ENCODE assay signal across 8 cellular contexts in the genomic region with DNA sequence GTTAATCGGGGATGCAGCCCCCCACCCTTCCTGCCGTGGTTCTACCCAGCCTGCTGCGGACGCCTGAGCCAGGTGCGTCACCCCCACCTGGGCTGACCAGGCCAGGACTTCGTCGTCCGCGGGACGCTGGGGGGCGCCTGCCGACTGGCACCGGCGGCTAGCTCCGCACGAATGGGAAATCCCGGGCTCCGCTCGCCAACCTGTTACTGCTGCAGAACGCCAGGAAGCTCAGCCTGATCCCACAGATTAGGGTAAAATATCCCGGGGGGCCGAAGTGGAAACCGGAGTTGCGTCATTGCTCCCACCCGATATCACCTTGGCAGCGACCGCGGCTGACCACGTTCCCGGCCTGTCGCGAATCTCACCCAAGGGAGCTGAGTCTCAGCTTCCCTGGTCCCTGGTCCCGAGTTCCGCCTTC. TPM values are rescaled to one million over a fixed set of nuclear protein-coding genes. Genes with fewer than 3 reads are reported as not detected.
DNase-seq lines count a peak whose midpoint lies in the region; ATAC-seq and TF ChIP-seq lines count a peak whose summit lies in the region.

No MANE protein-coding gene starts in this region.

- TF ChIP-seq CTCF in PC-9 (conservative IDR thresholded peaks at IDR 0.05) = peak; percentile 69

- intact Hi-C loops in PC-9 (cut with micrococcal nuclease; ENCODE audit: unreplicated experiment) = loop anchor here (1.0 to 10.0 kb wide), 3 partner anchors 44 to 119 kb away; a partner anchor contains a TSS

- BruUV-seq in PC-9 (replicated peaks; lab: Mats Ljungman, UMichigan) = TSS peak; percentile 83

- POLR2A ChIA-PET in PC-9 (lab: Charles Lee; ENCODE audit: unreplicated experiment) = interaction anchor here (0.5 to 1.0 kb wide), 8 partner anchors 8 to 839 kb away, joined by 3 to 6 read pairs (median 5); a partner anchor contains a TSS

- no peak for DNase-seq in activated T-cell treated with anti-CD3 and anti-CD28 coated beads, Interleukin-2, amount 50 U/mL, for 24 hours
- DNase-seq in activated T-cell treated with anti-CD3 and anti-CD28 coated beads for 4 hours (no peak), PC-9 (peak in 1 of 2 experiments; percentile 85), SK-N-DZ (ENCODE audit: low spot score) (no peak), NCI-H82 (lab: John Stamatoyannopoulos, UW) (no peak)

- peak; percentile 12 for ATAC-seq in HG02840 (IDR thresholded peaks at IDR 0.05; ENCODE audit: low FRiP score, unreplicated experiment)

- peak overlapping the region; percentile 66 for H3K27ac ChIP-seq in PC-9
- H3K27ac ChIP-seq in muscle layer of colon (ENCODE audit: low read depth, low read length) = peak overlapping the region; percentile 14

- H3K27ac Mint-ChIP-seq in activated T-cell treated with anti-CD3 and anti-CD28 coated beads, Interleukin-2, amount 50 U/mL, for 24 hours = no peak overlapping the region

- no peaks in the 10 kb centered on the region for H3K9me2 ChIP-seq in PC-9 (ENCODE audit: insufficient read depth)

- H3K27me3 ChIP-seq in PC-9 (ENCODE audit: insufficient read depth, low read depth) (no peaks in the 10 kb centered on the region), endocrine pancreas (ENCODE audit: control insufficient read depth, insufficient read depth, low read length) (no peaks in the 10 kb centered on the region), muscle layer of colon (ENCODE audit: control insufficient read depth in 1 of 2, insufficient read depth in 2 of 2, low read length in 2 of 2) (peaks cover 0 to 13% of the 10 kb centered on the region in 2 donors)

- peak overlapping the region; percentile 99 for H3K4me2 ChIP-seq in PC-9

- H3K79me2 ChIP-seq in PC-9 (ENCODE audit: low read depth) = peaks cover 24% of the 10 kb centered on the region

- CTCF ChIA-PET in PC-9 (lab: Charles Lee) = interaction anchor here (0.5 to 2.3 kb wide), 8 partner anchors 18 to 253 kb away, joined by 3 to 16 read pairs (median 4); a partner anchor contains a TSS

- peak overlapping the region; percentile 81 for H3K4me3 ChIP-seq in PC-9
- H3K4me3 ChIP-seq in endocrine pancreas (ENCODE audit: control insufficient read depth, insufficient read depth, low read length) = peak overlapping the region; percentile 47
- H3K4me3 ChIP-seq in muscle layer of colon (ENCODE audit: low read depth in 1 of 2, low read length in 2 of 2) = peak overlapping the region; percentile 46 to 70

- H3K36me3 Mint-ChIP-seq in activated T-cell treated with anti-CD3 and anti-CD28 coated beads, Interleukin-2, amount 50 U/mL, for 24 hours (ENCODE audit: low read depth) = peaks cover 42% of the 10 kb centered on the region

- H2AFZ ChIP-seq in PC-9 = peak overlapping the region; percentile 92

- H3K9me3 Mint-ChIP-seq in activated T-cell treated with anti-CD3 and anti-CD28 coated beads, Interleukin-2, amount 50 U/mL, for 24 hours = no peaks in the 10 kb centered on the region

- H3F3A ChIP-seq in PC-9 (ENCODE audit: insufficient read depth, low read depth) = peaks cover 20% of the 10 kb centered on the region; the same call in 1 of the 2 replicates

- H3K36me3 ChIP-seq in PC-9 (ENCODE audit: low read depth) (no peaks in the 10 kb centered on the region), endocrine pancreas (ENCODE audit: control insufficient read depth, insufficient read depth, low read length) (no peaks in the 10 kb centered on the region), muscle layer of colon (ENCODE audit: insufficient read depth, low read length) (no peaks in the 10 kb centered on the region)

- peaks cover 43% of the 10 kb centered on the region for H3K4me1 ChIP-seq in PC-9 (replicated peaks; ENCODE audit: insufficient read depth)
- H3K4me1 ChIP-seq in endocrine pancreas (ENCODE audit: control insufficient read depth, insufficient read depth, low read length) = peaks cover 5% of the 10 kb centered on the region
- peaks cover 18% of the 10 kb centered on the region for H3K4me1 ChIP-seq in muscle layer of colon (ENCODE audit: insufficient read depth, low read length)

- peaks cover 17% of the 10 kb centered on the region for H3K27me3 Mint-ChIP-seq in activated T-cell treated with anti-CD3 and anti-CD28 coated beads, Interleukin-2, amount 50 U/mL, for 24 hours

- peak overlapping the region; percentile 92 for H3K4me3 Mint-ChIP-seq in activated T-cell treated with anti-CD3 and anti-CD28 coated beads, Interleukin-2, amount 50 U/mL, for 24 hours

- peaks cover 45% of the 10 kb centered on the region for H3K4me1 Mint-ChIP-seq in activated T-cell treated with anti-CD3 and anti-CD28 coated beads, Interleukin-2, amount 50 U/mL, for 24 hours (ENCODE audit: low read depth)

- peak overlapping the region; percentile 69 for H3K9ac ChIP-seq in endocrine pancreas (ENCODE audit: control insufficient read depth, insufficient read depth, low read length)
- H3K9ac ChIP-seq in muscle layer of colon (ENCODE audit: low read length) = no peak overlapping the region

- no peaks in the 10 kb centered on the region for H3K9me3 ChIP-seq in PC-9 (ENCODE audit: insufficient read depth, low read depth)
- no peaks in the 10 kb centered on the region for H3K9me3 ChIP-seq in endocrine pancreas (ENCODE audit: control insufficient read depth, low read length)
- no peaks in the 10 kb centered on the region for H3K9me3 ChIP-seq in muscle layer of colon (ENCODE audit: low read length)

- H4K20me1 ChIP-seq in PC-9 (ENCODE audit: insufficient read depth) = no peaks in the 10 kb centered on the region

RNA-seq across cellular contexts. Expression of a gene that starts 0.5 kb away (rescaled TPM):
- total RNA-seq in PC-9 (2021) = 7.5 and 12.3 TPM in 2 replicates
- polyA plus RNA-seq in SK-N-DZ (2014; cell fraction: cytosol; rRNA removed) = not detected in 2 replicates
- polyA plus RNA-seq in SK-N-DZ (2014; cell fraction: nucleus; rRNA removed) = not detected in 2 replicates

RNA-seq across cellular contexts. Expression of a gene that starts 58.1 kb away (rescaled TPM):
- total RNA-seq in PC-9 (2021) = 99.4 and 100 TPM in 2 replicates
- 173 and 195 TPM in 2 replicates for polyA plus RNA-seq in SK-N-DZ (2014; cell fraction: cytosol; rRNA removed)
- 225 and 276 TPM in 2 replicates for polyA plus RNA-seq in SK-N-DZ (2014; cell fraction: nucleus; rRNA removed)
